Comparison of ENCODE assay signal across 8 cellular contexts in genomic region chr11:58577441-58578135, GRCh38. TPM values are rescaled to one million over a fixed set of nuclear protein-coding genes. Genes with fewer than 3 reads are reported as not detected.
DNase-seq lines count a peak whose midpoint lies in the region; ATAC-seq and TF ChIP-seq lines count a peak whose summit lies in the region.

No MANE protein-coding gene starts in this region.

- H3K27ac Mint-ChIP-seq in CD8-positive, alpha-beta T cell: peak overlapping the region; percentile 100
- peak overlapping the region; percentile 100 for H3K27ac Mint-ChIP-seq in activated naive CD8-positive, alpha-beta T cell treated with anti-CD3 and anti-CD28 coated beads, Interleukin-2, amount 50 U/mL, for 24 hours

- peak overlapping the region; percentile 99 for H3K4me3 ChIP-seq in CD8-positive, alpha-beta T cell (ENCODE audit: low read depth, low read length)
- peak overlapping the region; percentile 87 for H3K4me3 ChIP-seq in right cardiac atrium (ENCODE audit: low read length)
- peak overlapping the region; percentile 93 to 100 (median 99) for H3K4me3 ChIP-seq in skin epidermis

- H3K4me1 ChIP-seq in CD8-positive, alpha-beta T cell (ENCODE audit: insufficient read depth, low read length): peaks cover 61% of the 10 kb centered on the region
- H3K4me1 ChIP-seq in right cardiac atrium (ENCODE audit: control insufficient read depth, insufficient read depth, low read length): peaks cover 2% of the 10 kb centered on the region

- H3K9me3 ChIP-seq in CD8-positive, alpha-beta T cell (ENCODE audit: low read length): no peaks in the 10 kb centered on the region
- no peaks in the 10 kb centered on the region for H3K9me3 ChIP-seq in right cardiac atrium (ENCODE audit: control insufficient read depth, low read length)

- whole genome bisulfite sequencing in right cardiac atrium: under 1% methylated on average over 22 of the region's 22 CpGs

- H3K27ac ChIP-seq in CD8-positive, alpha-beta T cell (ENCODE audit: low read depth, low read length): peak overlapping the region; percentile 99
- peak overlapping the region; percentile 100 for H3K27ac ChIP-seq in right cardiac atrium (ENCODE audit: low read length)
- peak overlapping the region; percentile 71 to 100 (median 100) for H3K27ac ChIP-seq in skin epidermis

- no peaks in the 10 kb centered on the region for H3K27me3 Mint-ChIP-seq in CD8-positive, alpha-beta T cell (ENCODE audit: low read depth)
- H3K27me3 Mint-ChIP-seq in activated naive CD8-positive, alpha-beta T cell treated with anti-CD3 and anti-CD28 coated beads, Interleukin-2, amount 50 U/mL, for 24 hours: peaks cover 3% of the 10 kb centered on the region

- CTCF ChIA-PET in CD8-positive, alpha-beta T cell (lab: Charles Lee): interaction anchor here (1.0 to 5.2 kb wide), 9 partner anchors 10 to 1084 kb away, joined by 3 to 67 read pairs (median 3); no protein-coding TSS in a partner anchor

- no peaks in the 10 kb centered on the region for H3K36me3 ChIP-seq in CD8-positive, alpha-beta T cell (ENCODE audit: insufficient read depth, low read length)

- POLR2A ChIA-PET in CD8-positive, alpha-beta T cell (lab: Charles Lee): interaction anchor here (0.5 to 4.3 kb wide), 18 partner anchors 10 to 910 kb away, joined by 3 to 39 read pairs (median 4); partner anchors contain the start of genes SELENOH and ZDHHC5

- intact Hi-C loops in CD8-positive, alpha-beta T cell (cut with DNase I, micrococcal nuclease): loop anchor here (1.0 to 10.0 kb wide), 21 partner anchors 15 to 1253 kb away; partner anchors contain the start of genes CLP1 (in 2 of the 2), FAM111A (in 2 of the 2), MED19 (in 2 of the 2) and OSBP (in 2 of the 2)
- intact Hi-C loops in right cardiac atrium (cut with DNase I): loop anchor here in 3 of 4 donors (10.0 kb wide), 1 partner anchor 97 kb away; no protein-coding TSS in a partner anchor

- peak overlapping the region; percentile 99 for H3K4me3 Mint-ChIP-seq in CD8-positive, alpha-beta T cell
- H3K4me3 Mint-ChIP-seq in activated naive CD8-positive, alpha-beta T cell treated with anti-CD3 and anti-CD28 coated beads, Interleukin-2, amount 50 U/mL, for 24 hours: peak overlapping the region; percentile 90

- peaks cover 72% of the 10 kb centered on the region for H3K4me1 Mint-ChIP-seq in CD8-positive, alpha-beta T cell (ENCODE audit: low read depth)
- peaks cover 76% of the 10 kb centered on the region for H3K4me1 Mint-ChIP-seq in activated naive CD8-positive, alpha-beta T cell treated with anti-CD3 and anti-CD28 coated beads, Interleukin-2, amount 50 U/mL, for 24 hours

- peak; percentile 12 for ATAC-seq in CD8-positive, alpha-beta T cell
- ATAC-seq in GM19452 (IDR thresholded peaks at IDR 0.05; ENCODE audit: unreplicated experiment) (peak; percentile 50), HG03565 (IDR thresholded peaks at IDR 0.05; ENCODE audit: unreplicated experiment) (peak; percentile 38), right cardiac atrium (peak in 1 of 2 donors; percentile 1)
- peak; percentile 58 for ATAC-seq in activated naive CD8-positive, alpha-beta T cell treated with anti-CD3 and anti-CD28 coated beads, Interleukin-2, amount 50 U/mL, for 24 hours

- peak; percentile 57 to 83 (median 73) for DNase-seq in CD8-positive, alpha-beta T cell
- DNase-seq in SKM-1 treated with dmso at 0.1 percent for 144 hours (lab: John Stamatoyannopoulos, UW; ENCODE audit: unreplicated experiment): peak; percentile 77
- peak; percentile 77 for DNase-seq in activated naive CD8-positive, alpha-beta T cell treated with anti-CD3 and anti-CD28 coated beads, Interleukin-2, amount 50 U/mL, for 24 hours
- peak; percentile 49 to 77 (median 76) for DNase-seq in right cardiac atrium
- DNase-seq in NCI-H345 treated with DMSO at 0.1 percent for 48 hours (lab: John Stamatoyannopoulos, UW; ENCODE audit: unreplicated experiment): no peak

- H3K36me3 Mint-ChIP-seq in CD8-positive, alpha-beta T cell: peaks cover 33% of the 10 kb centered on the region
- peaks cover 51% of the 10 kb centered on the region for H3K36me3 Mint-ChIP-seq in activated naive CD8-positive, alpha-beta T cell treated with anti-CD3 and anti-CD28 coated beads, Interleukin-2, amount 50 U/mL, for 24 hours (ENCODE audit: low read depth)

- no peak for TF ChIP-seq CTCF in CD8-positive, alpha-beta T cell (IDR thresholded peaks at IDR 0.05)

- H3K27me3 ChIP-seq in CD8-positive, alpha-beta T cell (ENCODE audit: insufficient read depth, low read length): no peaks in the 10 kb centered on the region
- no peaks in the 10 kb centered on the region for H3K27me3 ChIP-seq in right cardiac atrium (ENCODE audit: control insufficient read depth, insufficient read depth)

- H3K9me3 Mint-ChIP-seq in CD8-positive, alpha-beta T cell: no peaks in the 10 kb centered on the region
- H3K9me3 Mint-ChIP-seq in activated naive CD8-positive, alpha-beta T cell treated with anti-CD3 and anti-CD28 coated beads, Interleukin-2, amount 50 U/mL, for 24 hours: no peaks in the 10 kb centered on the region

RNA-seq across cellular contexts. Expression of gene ZFP91, which starts 1.3 kb away (rescaled TPM):
- 10 to 100 TPM; 56.1 to 56.5 TPM for total RNA-seq in CD8-positive, alpha-beta T cell
- total RNA-seq in right cardiac atrium: 10 to 100 TPM; 53.3 to 60.9 (median 55.8) TPM
- 16.7 TPM for polyA plus RNA-seq in right cardiac atrium

RNA-seq across cellular contexts. Expression of gene LPXN, which starts 1.9 kb away (rescaled TPM):
- 10 to 100 TPM; 28.1 to 31.3 TPM for total RNA-seq in CD8-positive, alpha-beta T cell
- 1 to 10 TPM; 4.6 to 7.1 (median 6.4) TPM for total RNA-seq in right cardiac atrium
- polyA plus RNA-seq in right cardiac atrium: 3.0 TPM

RNA-seq across cellular contexts. Expression of gene CNTF, which starts 44.9 kb away (rescaled TPM):
- total RNA-seq in CD8-positive, alpha-beta T cell: 1 to 10 TPM; 3.7 TPM
- 1 to 10 TPM in 3 of 4 donors, under 1 TPM in 1; 0.91 to 2.7 (median 1.1) TPM for total RNA-seq in right cardiac atrium
- 0.59 TPM for polyA plus RNA-seq in right cardiac atrium
